8 cellular contexts compared by ENCODE assay signal in the genomic region with DNA sequence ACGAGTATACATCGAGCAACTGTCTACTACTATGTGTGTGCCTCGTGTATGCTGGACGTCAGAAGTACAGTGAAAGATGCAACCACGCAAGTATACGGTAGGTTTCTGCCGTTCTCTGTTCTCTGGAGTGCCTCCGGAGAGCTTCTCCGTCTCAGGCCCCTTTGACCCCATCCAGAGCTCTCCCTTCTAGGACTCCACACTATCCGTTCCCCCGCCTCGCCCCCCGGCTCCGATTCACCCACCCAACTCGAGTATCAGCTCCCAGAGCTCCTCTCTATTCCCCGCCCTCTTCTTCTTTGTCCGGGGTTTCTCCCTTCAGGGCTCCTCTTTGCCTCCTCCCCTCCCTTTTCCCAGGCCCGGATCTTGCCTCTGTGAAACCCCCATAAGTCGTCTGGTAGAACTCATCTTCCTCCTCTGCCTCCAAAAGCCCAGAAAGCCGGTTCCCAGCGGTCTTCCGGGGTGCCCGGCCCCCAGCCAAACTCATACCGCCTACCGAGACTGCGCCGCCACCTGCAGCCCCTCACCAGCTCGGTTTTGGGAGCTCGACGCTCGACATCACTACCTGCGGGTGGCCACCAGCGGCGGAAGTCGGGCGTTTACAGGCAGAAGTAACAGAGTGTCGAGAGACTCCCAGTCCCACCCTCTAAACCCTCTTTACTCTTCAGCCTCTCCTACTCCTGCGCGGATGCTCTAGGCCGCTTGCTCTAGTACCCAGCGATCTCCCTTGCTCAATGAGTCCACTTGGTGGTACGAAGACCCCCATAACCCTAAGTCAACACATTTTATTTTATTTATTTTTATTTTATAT. TPM values are rescaled to one million over a fixed set of nuclear protein-coding genes. Genes with fewer than 3 reads are reported as not detected.
DNase-seq lines count a peak whose midpoint lies in the region; ATAC-seq, FAIRE-seq and TF ChIP-seq lines count a peak whose summit lies in the region.

A gene with protein sequence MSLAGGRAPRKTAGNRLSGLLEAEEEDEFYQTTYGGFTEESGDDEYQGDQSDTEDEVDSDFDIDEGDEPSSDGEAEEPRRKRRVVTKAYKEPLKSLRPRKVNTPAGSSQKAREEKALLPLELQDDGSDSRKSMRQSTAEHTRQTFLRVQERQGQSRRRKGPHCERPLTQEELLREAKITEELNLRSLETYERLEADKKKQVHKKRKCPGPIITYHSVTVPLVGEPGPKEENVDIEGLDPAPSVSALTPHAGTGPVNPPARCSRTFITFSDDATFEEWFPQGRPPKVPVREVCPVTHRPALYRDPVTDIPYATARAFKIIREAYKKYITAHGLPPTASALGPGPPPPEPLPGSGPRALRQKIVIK (minus strand): TSS at position 560 of the 808 bp plus-strand sequence. CDS start 76 bp downstream, at position 484.

- no peak for FAIRE-seq in bronchial epithelial cell (lab: Jason Lieb, UNC)

- no peak for TF ChIP-seq CTCF in AG04450 (IDR thresholded peaks at IDR 0.05; ENCODE audit: low read depth, low read length)
- TF ChIP-seq CTCF in WTC11 (IDR thresholded peaks at IDR 0.05), result no peak
- TF ChIP-seq CTCF in bronchial epithelial cell (IDR thresholded peaks at IDR 0.05; ENCODE audit: insufficient read depth, low read length, severe bottlenecking), result no peak
- peak in 7 of 11 experiments; percentile 9 to 63 (median 40) for TF ChIP-seq CTCF in spleen (IDR thresholded peaks at IDR 0.05 in 8 of 11, conservative IDR thresholded peaks at IDR 0.05 in 3 of 11)

- no peaks in the 10 kb centered on the region; the same call in 1 of the 2 replicates for H3K27me3 Mint-ChIP-seq in WTC11 (ENCODE audit: low read depth)
- H3K27me3 Mint-ChIP-seq in immature natural killer cell (ENCODE audit: low read depth in 3 of 3), result peaks cover 3 to 5% (median 5%) of the 10 kb centered on the region in 3 donors

- H3K4me1 ChIP-seq in spleen, result peaks cover 16 to 42% (median 29%) of the 10 kb centered on the region in 6 donors

- ATAC-seq in GM18909 (IDR thresholded peaks at IDR 0.05; ENCODE audit: poor library complexity, unreplicated experiment) (peak; percentile 86), HG03159 (IDR thresholded peaks at IDR 0.05; ENCODE audit: unreplicated experiment) (peak; percentile 90), WTC11 (peak; percentile 93)

- intact Hi-C loops in spleen (cut with DNase I; ENCODE audit: low total_unique reads), result no loop called here

- H3K36me3 ChIP-seq in bronchial epithelial cell (ENCODE audit: control insufficient read depth, insufficient read depth, low read length), result peaks cover 5% of the 10 kb centered on the region
- peaks cover 0 to 22% (median 11%) of the 10 kb centered on the region in 6 donors for H3K36me3 ChIP-seq in spleen

- H3K4me1 Mint-ChIP-seq in WTC11 (peaks cover 9% of the 10 kb centered on the region), immature natural killer cell (peaks cover 31 to 44% of the 10 kb centered on the region in 2 donors)

- H3K27me3 ChIP-seq in AG04450 (ENCODE audit: control insufficient read depth, insufficient read depth, low read length) (no peaks in the 10 kb centered on the region), bronchial epithelial cell (ENCODE audit: control insufficient read depth, insufficient read depth, low read length) (no peaks in the 10 kb centered on the region), spleen (replicated peaks in 1 of 7) (no peaks in the 10 kb centered on the region)

- peak within 1 kb of the TSS; percentile 84 for H3K4me3 ChIP-seq in AG04450 (ENCODE audit: low read depth, low read length)
- peak within 1 kb of the TSS; percentile 78 for H3K4me3 ChIP-seq in bronchial epithelial cell (ENCODE audit: low read depth, low read length)
- H3K4me3 ChIP-seq in spleen, result peak within 1 kb of the TSS; percentile 71 to 95 (median 80)

- H3K9me3 ChIP-seq in AG04450 (ENCODE audit: control insufficient read depth, insufficient read depth, low read length) (no peaks in the 10 kb centered on the region), spleen (no peaks in the 10 kb centered on the region)

- H3K4me3 Mint-ChIP-seq in WTC11 (peak within 1 kb of the TSS; percentile 99), immature natural killer cell (peak within 1 kb of the TSS; percentile 95 to 99 (median 98))

- peak in 1 of 3 donors; percentile 9 for TF ChIP-seq POLR2A in spleen (IDR thresholded peaks at IDR 0.05)

- H3K36me3 Mint-ChIP-seq in WTC11 (peaks cover 12% of the 10 kb centered on the region), immature natural killer cell (peaks cover 5 to 10% (median 9%) of the 10 kb centered on the region in 3 donors)

- peak within 1 kb of the TSS; percentile 97 for H3K27ac Mint-ChIP-seq in WTC11
- peak within 1 kb of the TSS; percentile 95 to 98 (median 97) for H3K27ac Mint-ChIP-seq in immature natural killer cell

- H3K27ac ChIP-seq in AG04450 (ENCODE audit: low read depth, low read length) (peak within 1 kb of the TSS; percentile 91), spleen (peak within 1 kb of the TSS; percentile 78 to 91 (median 86))

- DNase-seq in AG04450 (ENCODE audit: low read depth, low spot score), result peak; percentile 76
- DNase-seq in NCI-H345 (lab: John Stamatoyannopoulos, UW), result peak; percentile 99
- DNase-seq in WTC11 (ENCODE audit: low spot score), result peak; percentile 83
- DNase-seq in bronchial epithelial cell (ENCODE audit: low read depth), result peak; percentile 81
- peak; percentile 79 to 80 (median 79) for DNase-seq in immature natural killer cell
- DNase-seq in spleen, result peak; percentile 96

- CTCF ChIA-PET in AG04450 (lab: Charles Lee) (interaction anchor here (0.6 to 2.3 kb wide), 5 partner anchors 14 to 181 kb away, joined by 3 to 7 read pairs (median 5); a partner anchor contains a TSS), WTC11 (lab: Charles Lee) (interaction anchor here (0.6 to 3.1 kb wide), 14 partner anchors 14 to 151 kb away, joined by 3 to 24 read pairs (median 4); a partner anchor contains a TSS)

- WGBS in spleen, 5 donors, result 0 to 1% (median 1%) methylated on average over 42 of the region's 42 CpGs

- H3K9me3 Mint-ChIP-seq in WTC11 (no peaks in the 10 kb centered on the region), immature natural killer cell (no peaks in the 10 kb centered on the region)

- POLR2A ChIA-PET in AG04450 (lab: Yijun Ruan, JAX), result interaction anchor here (0.5 to 1.5 kb wide), 13 partner anchors 14 to 159 kb away, joined by 3 to 10 read pairs (median 4); a partner anchor contains a TSS
- POLR2A ChIA-PET in WTC11 (lab: Charles Lee), result interaction anchor here (0.7 to 1.0 kb wide), 8 partner anchors 9 to 141 kb away, joined by 3 to 6 read pairs (median 4); a partner anchor contains a TSS

TF ChIP-seq in WTC11, 78 proteins besides CTCF, POLR2A, EP300 and RAD21 (continues in another document):
- TF ChIP-seq, protein P1, sequence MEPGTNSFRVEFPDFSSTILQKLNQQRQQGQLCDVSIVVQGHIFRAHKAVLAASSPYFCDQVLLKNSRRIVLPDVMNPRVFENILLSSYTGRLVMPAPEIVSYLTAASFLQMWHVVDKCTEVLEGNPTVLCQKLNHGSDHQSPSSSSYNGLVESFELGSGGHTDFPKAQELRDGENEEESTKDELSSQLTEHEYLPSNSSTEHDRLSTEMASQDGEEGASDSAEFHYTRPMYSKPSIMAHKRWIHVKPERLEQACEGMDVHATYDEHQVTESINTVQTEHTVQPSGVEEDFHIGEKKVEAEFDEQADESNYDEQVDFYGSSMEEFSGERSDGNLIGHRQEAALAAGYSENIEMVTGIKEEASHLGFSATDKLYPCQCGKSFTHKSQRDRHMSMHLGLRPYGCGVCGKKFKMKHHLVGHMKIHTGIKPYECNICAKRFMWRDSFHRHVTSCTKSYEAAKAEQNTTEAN (CRISPR knock-in tag; IDR thresholded peaks at IDR 0.05), result no peak
- no peak for TF ChIP-seq OVOL2 (CRISPR knock-in tag; IDR thresholded peaks at IDR 0.05; ENCODE audit: borderline replicate concordance)
- TF ChIP-seq ZBTB21 (CRISPR knock-in tag; IDR thresholded peaks at IDR 0.05; ENCODE audit: borderline replicate concordance), result peak; percentile 38; the same call in 1 of the 2 replicates
- TF ChIP-seq, protein P2, sequence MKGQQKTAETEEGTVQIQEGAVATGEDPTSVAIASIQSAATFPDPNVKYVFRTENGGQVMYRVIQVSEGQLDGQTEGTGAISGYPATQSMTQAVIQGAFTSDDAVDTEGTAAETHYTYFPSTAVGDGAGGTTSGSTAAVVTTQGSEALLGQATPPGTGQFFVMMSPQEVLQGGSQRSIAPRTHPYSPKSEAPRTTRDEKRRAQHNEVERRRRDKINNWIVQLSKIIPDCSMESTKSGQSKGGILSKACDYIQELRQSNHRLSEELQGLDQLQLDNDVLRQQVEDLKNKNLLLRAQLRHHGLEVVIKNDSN (CRISPR knock-in tag; IDR thresholded peaks at IDR 0.05), result no peak
- TF ChIP-seq, protein P3, sequence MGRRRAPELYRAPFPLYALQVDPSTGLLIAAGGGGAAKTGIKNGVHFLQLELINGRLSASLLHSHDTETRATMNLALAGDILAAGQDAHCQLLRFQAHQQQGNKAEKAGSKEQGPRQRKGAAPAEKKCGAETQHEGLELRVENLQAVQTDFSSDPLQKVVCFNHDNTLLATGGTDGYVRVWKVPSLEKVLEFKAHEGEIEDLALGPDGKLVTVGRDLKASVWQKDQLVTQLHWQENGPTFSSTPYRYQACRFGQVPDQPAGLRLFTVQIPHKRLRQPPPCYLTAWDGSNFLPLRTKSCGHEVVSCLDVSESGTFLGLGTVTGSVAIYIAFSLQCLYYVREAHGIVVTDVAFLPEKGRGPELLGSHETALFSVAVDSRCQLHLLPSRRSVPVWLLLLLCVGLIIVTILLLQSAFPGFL (CRISPR knock-in tag; IDR thresholded peaks at IDR 0.05; ENCODE audit: borderline replicate concordance), result no peak
- TF ChIP-seq NR3C1 (CRISPR knock-in tag; conservative IDR thresholded peaks at IDR 0.05; ENCODE audit: low read depth), result no peak
- TF ChIP-seq, protein P4, sequence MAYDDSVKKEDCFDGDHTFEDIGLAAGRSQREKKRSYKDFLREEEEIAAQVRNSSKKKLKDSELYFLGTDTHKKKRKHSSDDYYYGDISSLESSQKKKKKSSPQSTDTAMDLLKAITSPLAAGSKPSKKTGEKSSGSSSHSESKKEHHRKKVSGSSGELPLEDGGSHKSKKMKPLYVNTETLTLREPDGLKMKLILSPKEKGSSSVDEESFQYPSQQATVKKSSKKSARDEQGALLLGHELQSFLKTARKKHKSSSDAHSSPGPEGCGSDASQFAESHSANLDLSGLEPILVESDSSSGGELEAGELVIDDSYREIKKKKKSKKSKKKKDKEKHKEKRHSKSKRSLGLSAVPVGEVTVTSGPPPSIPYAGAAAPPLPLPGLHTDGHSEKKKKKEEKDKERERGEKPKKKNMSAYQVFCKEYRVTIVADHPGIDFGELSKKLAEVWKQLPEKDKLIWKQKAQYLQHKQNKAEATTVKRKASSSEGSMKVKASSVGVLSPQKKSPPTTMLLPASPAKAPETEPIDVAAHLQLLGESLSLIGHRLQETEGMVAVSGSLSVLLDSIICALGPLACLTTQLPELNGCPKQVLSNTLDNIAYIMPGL (CRISPR knock-in tag; IDR thresholded peaks at IDR 0.05), result peak; percentile 38; the same call in 1 of the 2 replicates

RNA-seq across cellular contexts. Expression of the gene that starts here (rescaled TPM):
- polyA plus RNA-seq in AG04450 (2011; rRNA removed), result 66.8 and 75.1 TPM in 2 replicates
- 36.3 and 49.5 TPM in 2 replicates for polyA minus RNA-seq in AG04450 (2011; rRNA and poly(A)+ RNA removed)
- total RNA-seq in WTC11 (2021), result 87.2 to 103 TPM (median 97.6 TPM) in 3 replicates
- total RNA-seq in bronchial epithelial cell, result 64.2 and 69.4 TPM in 2 replicates
- 100 to 1,000 TPM in 1 of 3 donors, 10 to 100 TPM in 2; 68.7 to 102 (median 75.5) TPM for polyA plus RNA-seq in immature natural killer cell
- 10 to 100 TPM; 23.1 to 37.7 (median 31.5) TPM for total RNA-seq in spleen
- 10 to 100 TPM; 24.9 to 43.1 (median 31.0) TPM for polyA plus RNA-seq in spleen

Comparison
In these comparisons a context has a peak if more than half of its experiments do, and no peak if none do; other contexts are left out.
1. Peak in every context shown above with its lines: DNase-seq, ATAC-seq, H3K4me3 ChIP-seq and H3K27ac ChIP-seq.
2. CTCF ChIP-seq: peak in spleen (7 of 11); none in AG04450 (single experiment), WTC11 (single experiment) and bronchial epithelial cell (single experiment).